In the genomic region with DNA sequence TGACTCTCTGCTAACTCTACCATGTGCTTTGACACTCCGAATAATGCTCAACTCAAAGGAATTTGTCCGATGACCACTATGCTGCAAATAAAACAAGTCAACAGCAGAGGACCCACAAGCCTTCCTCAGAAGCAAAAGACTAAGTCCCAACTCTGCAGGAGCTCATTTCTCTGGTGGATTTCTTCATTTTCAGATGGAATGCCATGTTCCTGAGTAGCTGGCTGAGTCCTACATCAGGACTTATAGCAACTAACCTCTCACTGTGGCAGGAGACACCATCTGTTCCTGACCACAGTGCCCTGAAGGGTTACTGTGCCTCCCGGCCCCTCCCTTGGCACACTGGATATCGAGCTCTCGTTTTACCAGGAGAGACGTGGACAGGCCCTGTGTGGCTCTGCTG, we compare ENCODE assay signal across 15 cellular contexts. TPM values are rescaled to one million over a fixed set of nuclear protein-coding genes. Genes with fewer than 3 reads are reported as not detected.
DNase-seq lines count a peak whose midpoint lies in the region; TF ChIP-seq lines count a peak whose summit lies in the region.
"Had no signal": no experiment of that assay in that cellular context is flagged by ENCODE, and none has a peak within 500 bp of the region (broad histone marks: within the 10 kb centered on the region; RNA-seq: fewer than 3 reads in every experiment).

No MANE protein-coding gene starts in this region.

- H3K4ac ChIP-seq in mesenchymal stem cell (ENCODE audit: low read depth in 1 of 2, low read length in 2 of 2) = no peak overlapping the region

- H3K4me1 Mint-ChIP-seq in brain = peaks cover 59% of the 10 kb centered on the region

- H3K9ac ChIP-seq in mesenchymal stem cell (ENCODE audit: low read length) = no peak overlapping the region

- peak overlapping the region in 1 of 2 experiments; percentile 28 for H3K18ac ChIP-seq in mesenchymal stem cell (ENCODE audit: low read depth in 1 of 2, low read length in 2 of 2)

- no peak overlapping the region for H2BK120ac ChIP-seq in mesenchymal stem cell (ENCODE audit: low read depth, low read length)

- no peak for TF ChIP-seq CTCF in brain (conservative IDR thresholded peaks at IDR 0.05)
- TF ChIP-seq CTCF in tibial artery (IDR thresholded peaks at IDR 0.05) = no peak

- no peak overlapping the region for H2AK5ac ChIP-seq in mesenchymal stem cell (ENCODE audit: low read length, severe bottlenecking)

- intact Hi-C loops in tibial artery (cut with DNase I; ENCODE audit: low total_unique reads) = no loop called here

- H4K91ac ChIP-seq in mesenchymal stem cell (ENCODE audit: low read length) = no peak overlapping the region

- H3K36me3 ChIP-seq in mesenchymal stem cell (ENCODE audit: control insufficient read depth in 1 of 2, insufficient read depth in 2 of 2, low read depth in 1 of 2, low read length in 2 of 2) = peaks cover 27 to 77% of the 10 kb centered on the region in 2 experiments
- peaks cover 14 to 30% (median 25%) of the 10 kb centered on the region in 3 donors for H3K36me3 ChIP-seq in tibial artery

- H3K4me2 ChIP-seq in mesenchymal stem cell (ENCODE audit: low read length, poor library complexity, severe bottlenecking) = no peak overlapping the region

- DNase-seq in DMS 273 (lab: John Stamatoyannopoulos, UW; ENCODE audit: unreplicated experiment) (peak; percentile 11), DMS 273 treated with DMSO at 0.1 percent for 48 hours (lab: John Stamatoyannopoulos, UW) (no peak), mesenchymal stem cell (peak; percentile 43), tibial artery (no peak), NCI-H2029 treated with DMSO at 0.1 percent for 48 hours (lab: John Stamatoyannopoulos, UW) (no peak), NCI-H1694 (lab: John Stamatoyannopoulos, UW) (no peak), NCI-H2107 treated with DMSO at 0.1 percent for 48 hours (lab: John Stamatoyannopoulos, UW; ENCODE audit: unreplicated experiment) (no peak)
- DNase-seq: activated effector memory CD4-positive, alpha-beta T cell treated with anti-CD3 and anti-CD28 coated beads, Interleukin-2, amount 50 U/mL, for 16 hours; CD8-positive, alpha-beta T cell; KBM-7; NCI-H1417 treated with DMSO at 0.1 percent for 48 hours; stimulated activated CD4-positive, alpha-beta T cell treated with anti-CD3 and anti-CD28 coated beads, Interleukin-15, amount 100 ng/mL, for 24 hours had no signal

- no peak overlapping the region for H3K27ac ChIP-seq in mesenchymal stem cell (ENCODE audit: low read length, poor library complexity, severe bottlenecking)
- H3K27ac ChIP-seq in tibial artery = peak overlapping the region; percentile 25 to 60
- H3K27ac ChIP-seq: 22Rv1, body of pancreas had no signal

- H2AFZ ChIP-seq in mesenchymal stem cell (ENCODE audit: low read depth, low read length) = no peak overlapping the region

- no peak overlapping the region for H3K14ac ChIP-seq in mesenchymal stem cell (ENCODE audit: low read length in 2 of 2)

- H3K36me3 Mint-ChIP-seq in brain = peaks cover 55% of the 10 kb centered on the region
- H3K36me3 Mint-ChIP-seq: CD8-positive, alpha-beta T cell had no signal

- H3K27me3 Mint-ChIP-seq in brain = peaks cover 2% of the 10 kb centered on the region

- H3K27me3 ChIP-seq in mesenchymal stem cell (ENCODE audit: control insufficient read depth in 1 of 2, insufficient read depth in 1 of 2, low read length in 2 of 2) (no peaks in the 10 kb centered on the region), tibial artery (no peaks in the 10 kb centered on the region)
- H3K27me3 ChIP-seq: body of pancreas had no signal

- 76% methylated on average over 6 of the region's 6 CpGs for WGBS in mesenchymal stem cell

- no peak overlapping the region for H2BK12ac ChIP-seq in mesenchymal stem cell (ENCODE audit: low read length in 2 of 2)

- H3K4me1 ChIP-seq in mesenchymal stem cell (ENCODE audit: control insufficient read depth, insufficient read depth, low read depth, low read length) = peaks cover 7% of the 10 kb centered on the region
- H3K4me1 ChIP-seq in tibial artery = peaks cover 0 to 57% (median 24%) of the 10 kb centered on the region in 4 donors

- H3K27ac Mint-ChIP-seq in brain = peak overlapping the region in 3 of 5 experiments; percentile 12 to 63 (median 35)
- H3K27ac Mint-ChIP-seq: CD8-positive, alpha-beta T cell had no signal

- no peak overlapping the region for H3K4me3 ChIP-seq in mesenchymal stem cell (ENCODE audit: insufficient read depth in 1 of 2, low read depth in 1 of 2, low read length in 2 of 2)
- no peak overlapping the region for H3K4me3 ChIP-seq in tibial artery
- H3K4me3 ChIP-seq: body of pancreas had no signal

- no peaks in the 10 kb centered on the region for H3K9me3 Mint-ChIP-seq in brain
- H3K9me3 Mint-ChIP-seq: CD8-positive, alpha-beta T cell had no signal

- H2BK15ac ChIP-seq in mesenchymal stem cell (ENCODE audit: low read depth, poor library complexity, severe bottlenecking) = no peak overlapping the region

- H3K4me3 Mint-ChIP-seq in brain = no peak overlapping the region
- H3K4me3 Mint-ChIP-seq: CD8-positive, alpha-beta T cell had no signal

- no peak overlapping the region for H3K23ac ChIP-seq in mesenchymal stem cell (ENCODE audit: low read length in 2 of 2)

- H4K8ac ChIP-seq in mesenchymal stem cell (ENCODE audit: low read length) = no peak overlapping the region

- no peaks in the 10 kb centered on the region for H3K9me3 ChIP-seq in mesenchymal stem cell (ENCODE audit: control insufficient read depth, low read length)
- no peaks in the 10 kb centered on the region for H3K9me3 ChIP-seq in tibial artery
- H3K9me3 ChIP-seq: body of pancreas had no signal

- H2BK5ac ChIP-seq in mesenchymal stem cell (ENCODE audit: low read depth, low read length, poor library complexity, severe bottlenecking) = no peak overlapping the region

- H3K79me1 ChIP-seq in mesenchymal stem cell (replicated peaks; ENCODE audit: low read length, poor library complexity, severe bottlenecking) = peaks cover 24% of the 10 kb centered on the region

RNA-seq across cellular contexts. Expression of a gene that starts 20.8 kb away (rescaled TPM):
- polyA plus RNA-seq in brain (ENCODE audit: insufficient read depth, low read depth, low replicate concordance) = 3.2 TPM
- polyA plus RNA-seq in mesenchymal stem cell (2013, experiment 1 of 2) = 13.5 TPM
- 11.5 TPM for polyA plus RNA-seq in mesenchymal stem cell (2013, experiment 2 of 2)

Comparison
In these comparisons a context has a peak if more than half of its experiments do, and no peak if none do; other contexts are left out.
1. DNase-seq: peak in DMS 273 (single experiment) and mesenchymal stem cell (single experiment); none in DMS 273 treated with DMSO at 0.1 percent for 48 hours (single experiment), tibial artery (0 of 2), NCI-H2029 treated with DMSO at 0.1 percent for 48 hours (single experiment), NCI-H1694 (single experiment) and NCI-H2107 treated with DMSO at 0.1 percent for 48 hours (single experiment).